In the genomic region with DNA sequence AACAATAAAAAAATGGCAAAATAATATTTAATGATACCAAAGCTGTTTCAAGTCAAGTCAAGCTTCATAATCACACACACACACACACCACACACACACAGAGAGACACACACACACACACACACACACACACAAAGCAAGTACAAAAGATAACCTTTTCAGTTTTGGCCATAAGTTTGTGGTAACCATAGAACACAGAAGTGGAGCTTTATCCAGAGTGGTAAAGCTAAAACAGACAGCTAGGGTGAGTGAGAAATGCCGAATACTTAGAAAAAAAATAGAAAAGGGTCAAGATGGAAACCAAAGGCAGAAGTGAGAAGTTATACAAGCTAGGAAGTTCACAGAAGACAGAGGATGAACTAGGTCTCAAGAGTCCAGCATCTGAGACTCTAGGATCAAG, we compare ENCODE assay signal across 2 cellular contexts.
A peak's percentile ranks its signal among the peaks of the same experiment; 100 is the strongest.
TF ChIP-seq lines count a peak whose summit lies in the region.

No MANE protein-coding gene starts in this region.

TF ChIP-seq in IMR-90, 13 proteins besides CTCF, POLR2A, EP300 and RAD21 (continued from another document):
- TF ChIP-seq, protein P1, sequence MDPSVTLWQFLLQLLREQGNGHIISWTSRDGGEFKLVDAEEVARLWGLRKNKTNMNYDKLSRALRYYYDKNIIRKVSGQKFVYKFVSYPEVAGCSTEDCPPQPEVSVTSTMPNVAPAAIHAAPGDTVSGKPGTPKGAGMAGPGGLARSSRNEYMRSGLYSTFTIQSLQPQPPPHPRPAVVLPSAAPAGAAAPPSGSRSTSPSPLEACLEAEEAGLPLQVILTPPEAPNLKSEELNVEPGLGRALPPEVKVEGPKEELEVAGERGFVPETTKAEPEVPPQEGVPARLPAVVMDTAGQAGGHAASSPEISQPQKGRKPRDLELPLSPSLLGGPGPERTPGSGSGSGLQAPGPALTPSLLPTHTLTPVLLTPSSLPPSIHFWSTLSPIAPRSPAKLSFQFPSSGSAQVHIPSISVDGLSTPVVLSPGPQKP (IDR thresholded peaks at IDR 0.05; ENCODE audit: borderline replicate concordance, low read depth, low read length): no peak
- no peak for TF ChIP-seq RFX5 (IDR thresholded peaks at IDR 0.05; ENCODE audit: low read depth, low read length)
- no peak for TF ChIP-seq FOS (IDR thresholded peaks at IDR 0.05; ENCODE audit: low read depth, low read length)
- no peak for TF ChIP-seq CEBPB (IDR thresholded peaks at IDR 0.05; ENCODE audit: low read depth, low read length)

TF ChIP-seq in K562, 482 proteins besides CTCF, POLR2A, EP300 and RAD21 (continued from another document):
- TF ChIP-seq, protein P2, sequence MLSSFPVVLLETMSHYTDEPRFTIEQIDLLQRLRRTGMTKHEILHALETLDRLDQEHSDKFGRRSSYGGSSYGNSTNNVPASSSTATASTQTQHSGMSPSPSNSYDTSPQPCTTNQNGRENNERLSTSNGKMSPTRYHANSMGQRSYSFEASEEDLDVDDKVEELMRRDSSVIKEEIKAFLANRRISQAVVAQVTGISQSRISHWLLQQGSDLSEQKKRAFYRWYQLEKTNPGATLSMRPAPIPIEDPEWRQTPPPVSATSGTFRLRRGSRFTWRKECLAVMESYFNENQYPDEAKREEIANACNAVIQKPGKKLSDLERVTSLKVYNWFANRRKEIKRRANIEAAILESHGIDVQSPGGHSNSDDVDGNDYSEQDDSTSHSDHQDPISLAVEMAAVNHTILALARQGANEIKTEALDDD (IDR thresholded peaks at IDR 0.05): peak; percentile 50; the same call in 1 of the 2 replicates
- TF ChIP-seq FOXK2 (conservative IDR thresholded peaks at IDR 0.05 in 1 of 2, IDR thresholded peaks at IDR 0.05 in 1 of 2; ENCODE audit: low read depth in 2 of 2) (0 out of 4 replicates have a peak, but pooled peaks of 1 of the 2 experiments have one; percentile 17), TAF9B (IDR thresholded peaks at IDR 0.05; ENCODE audit: partially characterized antibody) (peak; percentile 38), HDAC1 (IDR thresholded peaks at IDR 0.05) (0 out of 4 replicates have a peak, but pooled peaks of 1 of the 2 experiments have one; percentile 33), CBFA2T3 (IDR thresholded peaks at IDR 0.05) (peak; percentile 32; the same call in 1 of the 2 replicates), NCOR1 (IDR thresholded peaks at IDR 0.05) (0 out of 2 replicates have a peak, but pooled peaks have one; percentile 39), KAT7 (CRISPR knock-in tag; IDR thresholded peaks at IDR 0.05; ENCODE audit: borderline replicate concordance) (no peak), ARID1B (IDR thresholded peaks at IDR 0.05) (peak; percentile 48)
- TF ChIP-seq, protein P3, sequence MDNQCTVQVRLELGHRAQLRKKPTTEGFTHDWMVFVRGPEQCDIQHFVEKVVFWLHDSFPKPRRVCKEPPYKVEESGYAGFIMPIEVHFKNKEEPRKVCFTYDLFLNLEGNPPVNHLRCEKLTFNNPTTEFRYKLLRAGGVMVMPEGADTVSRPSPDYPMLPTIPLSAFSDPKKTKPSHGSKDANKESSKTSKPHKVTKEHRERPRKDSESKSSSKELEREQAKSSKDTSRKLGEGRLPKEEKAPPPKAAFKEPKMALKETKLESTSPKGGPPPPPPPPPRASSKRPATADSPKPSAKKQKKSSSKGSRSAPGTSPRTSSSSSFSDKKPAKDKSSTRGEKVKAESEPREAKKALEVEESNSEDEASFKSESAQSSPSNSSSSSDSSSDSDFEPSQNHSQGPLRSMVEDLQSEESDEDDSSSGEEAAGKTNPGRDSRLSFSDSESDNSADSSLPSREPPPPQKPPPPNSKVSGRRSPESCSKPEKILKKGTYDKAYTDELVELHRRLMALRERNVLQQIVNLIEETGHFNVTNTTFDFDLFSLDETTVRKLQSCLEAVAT (IDR thresholded peaks at IDR 0.05): peak in 1 of 2 experiments; percentile 51; a peak in 1 of 4 replicates
